Comparison of ENCODE assay signal across 1 cellular context in the genomic region with DNA sequence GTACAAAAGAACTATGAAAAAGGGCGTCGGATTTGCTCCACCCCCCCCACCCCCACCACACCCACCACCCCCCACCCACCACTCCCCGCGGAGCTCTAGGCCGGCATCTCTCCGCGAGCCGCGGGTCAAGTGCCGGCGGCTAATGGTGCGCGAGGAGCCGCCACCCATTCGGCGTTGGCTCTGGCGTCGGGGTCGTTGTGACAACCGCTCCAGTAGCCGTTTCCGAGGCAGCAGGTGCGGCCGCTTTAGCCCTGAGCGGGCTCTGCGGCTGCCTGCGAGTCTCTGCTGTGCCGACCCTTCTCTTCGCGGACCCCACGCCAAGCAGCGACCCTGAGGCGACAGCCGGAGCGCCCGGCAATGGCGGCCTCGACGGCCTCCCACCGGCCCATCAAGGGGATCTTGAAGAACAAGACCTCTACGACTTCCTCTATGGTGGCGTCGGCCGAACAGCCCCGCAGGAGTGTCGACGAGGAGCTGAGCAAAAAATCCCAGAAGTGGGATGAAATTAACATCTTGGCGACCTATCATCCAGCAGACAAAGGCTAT.
TF ChIP-seq lines count a peak whose summit lies in the region.

Gene PPP1R2B (plus strand): TSS at position 90 of the 546 bp plus-strand sequence. CDS start 268 bp downstream, at position 358.

TF ChIP-seq in GM23338, 12 proteins besides CTCF, POLR2A, EP300 and RAD21 (continued from another document):
- TF ChIP-seq, protein P1, sequence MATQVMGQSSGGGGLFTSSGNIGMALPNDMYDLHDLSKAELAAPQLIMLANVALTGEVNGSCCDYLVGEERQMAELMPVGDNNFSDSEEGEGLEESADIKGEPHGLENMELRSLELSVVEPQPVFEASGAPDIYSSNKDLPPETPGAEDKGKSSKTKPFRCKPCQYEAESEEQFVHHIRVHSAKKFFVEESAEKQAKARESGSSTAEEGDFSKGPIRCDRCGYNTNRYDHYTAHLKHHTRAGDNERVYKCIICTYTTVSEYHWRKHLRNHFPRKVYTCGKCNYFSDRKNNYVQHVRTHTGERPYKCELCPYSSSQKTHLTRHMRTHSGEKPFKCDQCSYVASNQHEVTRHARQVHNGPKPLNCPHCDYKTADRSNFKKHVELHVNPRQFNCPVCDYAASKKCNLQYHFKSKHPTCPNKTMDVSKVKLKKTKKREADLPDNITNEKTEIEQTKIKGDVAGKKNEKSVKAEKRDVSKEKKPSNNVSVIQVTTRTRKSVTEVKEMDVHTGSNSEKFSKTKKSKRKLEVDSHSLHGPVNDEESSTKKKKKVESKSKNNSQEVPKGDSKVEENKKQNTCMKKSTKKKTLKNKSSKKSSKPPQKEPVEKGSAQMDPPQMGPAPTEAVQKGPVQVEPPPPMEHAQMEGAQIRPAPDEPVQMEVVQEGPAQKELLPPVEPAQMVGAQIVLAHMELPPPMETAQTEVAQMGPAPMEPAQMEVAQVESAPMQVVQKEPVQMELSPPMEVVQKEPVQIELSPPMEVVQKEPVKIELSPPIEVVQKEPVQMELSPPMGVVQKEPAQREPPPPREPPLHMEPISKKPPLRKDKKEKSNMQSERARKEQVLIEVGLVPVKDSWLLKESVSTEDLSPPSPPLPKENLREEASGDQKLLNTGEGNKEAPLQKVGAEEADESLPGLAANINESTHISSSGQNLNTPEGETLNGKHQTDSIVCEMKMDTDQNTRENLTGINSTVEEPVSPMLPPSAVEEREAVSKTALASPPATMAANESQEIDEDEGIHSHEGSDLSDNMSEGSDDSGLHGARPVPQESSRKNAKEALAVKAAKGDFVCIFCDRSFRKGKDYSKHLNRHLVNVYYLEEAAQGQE (IDR thresholded peaks at IDR 0.05; ENCODE audit: unreplicated experiment), result no peak
- TF ChIP-seq CREB1 (CRISPR knock-in tag; IDR thresholded peaks at IDR 0.05; ENCODE audit: low read depth), result no peak
TF ChIP-seq in GM23338: peak in this region for 0.
